ENCODE assay signal across 8 cellular contexts in the genomic region with DNA sequence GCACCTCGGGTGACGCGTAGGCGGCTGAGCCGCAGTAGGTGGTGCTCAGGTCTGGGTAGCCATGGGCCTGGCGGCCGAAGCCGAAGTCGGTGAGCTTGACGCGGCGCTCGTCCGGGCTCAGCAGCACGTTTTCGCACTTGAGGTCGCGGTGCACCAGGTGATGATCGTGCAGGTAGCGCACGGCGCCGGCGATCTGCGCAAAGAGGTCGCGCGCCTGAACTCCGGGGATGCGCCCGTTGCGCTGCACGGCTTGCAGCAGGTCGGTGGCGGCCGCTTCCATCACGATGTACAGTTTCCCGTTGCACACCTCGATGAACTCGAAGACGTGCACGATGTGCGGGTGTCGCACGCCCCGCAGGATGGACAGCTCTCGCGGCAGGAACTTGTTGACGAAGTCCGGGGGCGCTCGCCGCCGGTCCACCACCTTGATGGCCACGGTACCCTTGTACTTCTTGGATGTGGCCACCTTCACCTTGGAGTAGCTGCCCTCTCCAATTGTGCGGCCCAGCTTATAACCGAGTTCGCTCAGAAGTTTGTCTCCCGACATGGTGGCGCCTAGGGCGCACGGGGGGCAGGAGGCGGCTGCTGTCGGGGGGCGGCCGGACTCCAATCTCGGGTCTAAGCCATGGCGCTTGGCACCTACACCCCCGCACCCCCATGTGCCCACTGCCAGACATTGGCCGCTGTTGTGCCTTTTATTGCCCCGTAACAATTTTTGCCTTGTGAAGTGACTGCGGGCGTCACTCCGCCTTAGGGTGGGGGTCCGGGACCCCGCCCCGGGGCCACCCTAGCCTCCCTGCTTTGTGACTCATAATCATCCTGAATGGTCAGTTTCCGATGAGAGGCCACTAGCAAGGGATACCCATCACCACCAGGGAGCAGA. TPM values are rescaled to one million over a fixed set of nuclear protein-coding genes. Genes with fewer than 3 reads are reported as not detected.
DNase-seq lines count a peak whose midpoint lies in the region; ATAC-seq, FAIRE-seq and TF ChIP-seq lines count a peak whose summit lies in the region.

TSSK6 (minus strand) TSS at position 668 of the 883 bp plus-strand sequence; CDS start at position 547, 121 bp downstream.

- H3K27ac ChIP-seq in SK-N-MC (peak within 1 kb of the TSS; percentile 25), psoas muscle (peak within 1 kb of the TSS; percentile 85)

- FAIRE-seq in GM12891 (lab: Jason Lieb, UNC) = peak; percentile 76

- H3K4me3 ChIP-seq in SK-N-MC (peak within 1 kb of the TSS; percentile 99), fibroblast of villous mesenchyme (ENCODE audit: low read depth, low read length) (peak within 1 kb of the TSS; percentile 95), psoas muscle (peak within 1 kb of the TSS; percentile 76)

- H3K4me1 ChIP-seq in psoas muscle = peaks cover 16% of the 10 kb centered on the region

- no peaks in the 10 kb centered on the region for H3K27me3 ChIP-seq in psoas muscle (ENCODE audit: insufficient read depth in 3 of 3, low read length in 2 of 3)

- H3K9me3 ChIP-seq in SK-N-MC (ENCODE audit: low read depth, low read length) = no peaks in the 10 kb centered on the region
- no peaks in the 10 kb centered on the region for H3K9me3 ChIP-seq in psoas muscle

- WGBS in psoas muscle, 3 donors = 81 to 86% (median 81%) methylated on average over 77 to 78 of the region's 78 CpGs

- TF ChIP-seq CTCF in fibroblast of villous mesenchyme (IDR thresholded peaks at IDR 0.05; ENCODE audit: insufficient read depth, low read depth, low read length) (no peak), psoas muscle (IDR thresholded peaks at IDR 0.05) (no peak)

- peak in 3 of 4 donors; percentile 2 to 26 (median 14) for ATAC-seq in psoas muscle
- ATAC-seq in GM18498 (IDR thresholded peaks at IDR 0.05; ENCODE audit: unreplicated experiment) = no peak

- H3K9ac ChIP-seq in SK-N-MC (ENCODE audit: insufficient read length) = peak within 1 kb of the TSS; percentile 71

- intact Hi-C loops in psoas muscle (cut with DNase I) = no loop called here

- H3K36me3 ChIP-seq in SK-N-MC (ENCODE audit: insufficient read depth, low read length) = peaks cover 10% of the 10 kb centered on the region; the same call in 1 of the 2 replicates
- H3K36me3 ChIP-seq in psoas muscle (ENCODE audit: insufficient read depth in 1 of 2, low read depth in 1 of 2) = peaks cover 0 to 13% of the 10 kb centered on the region in 2 donors

- DNase-seq in GM12891 (ENCODE audit: insufficient read length, low spot score) = no peak
- DNase-seq in SK-N-MC (ENCODE audit: low read depth, low spot score) = no peak
- no peak for DNase-seq in fibroblast of villous mesenchyme (ENCODE audit: low read depth)
- DNase-seq in psoas muscle = peak in 1 of 2 donors; percentile 70
- no peak for DNase-seq in stimulated activated naive CD4-positive, alpha-beta T cell treated with Interleukin-2 at 50 U/mL for 16 hours (lab: John Stamatoyannopoulos, UW)
- DNase-seq in medulla oblongata (ENCODE audit: extremely low spot score) = no peak
- no peak for DNase-seq in NCI-H446 (lab: John Stamatoyannopoulos, UW)

- no peak for TF ChIP-seq POLR2A in GM12891 (IDR thresholded peaks at IDR 0.05; ENCODE audit: low read depth, low read length)

TF ChIP-seq in GM12891, 5 proteins besides CTCF, POLR2A, EP300 and RAD21:
- TF ChIP-seq POLR2AphosphoS5 (IDR thresholded peaks at IDR 0.05; ENCODE audit: low read depth, low read length) (no peak), TAF1 (IDR thresholded peaks at IDR 0.05; ENCODE audit: low read depth, low read length) (no peak), PAX5 (IDR thresholded peaks at IDR 0.05; ENCODE audit: insufficient read depth, low read length, severe bottlenecking) (no peak), SPI1 (IDR thresholded peaks at IDR 0.05; ENCODE audit: low read depth, low read length) (no peak), POU2F2 (IDR thresholded peaks at IDR 0.05; ENCODE audit: low read depth, low read length) (no peak)

RNA-seq across cellular contexts. Expression of gene TSSK6, which starts in this region (rescaled TPM):
- 1.2 TPM for polyA plus RNA-seq in GM12891 (2012; ENCODE audit: low read depth, missing spikeins)
- total RNA-seq in fibroblast of villous mesenchyme (1.3 and 2.3 TPM in 2 replicates), psoas muscle (1 to 10 TPM in 1 of 4 donors, under 1 TPM in 2, not detected in 1; 0.50 to 1.9 (median 0.62) TPM)
- 1 to 10 TPM in 2 of 3 donors, under 1 TPM in 1; 0.37 to 3.2 (median 1.4) TPM for polyA plus RNA-seq in psoas muscle
